In genomic region chr12:45049912-45050318, GRCh38 we compare ENCODE assay signal across 15 cellular contexts. TPM values are rescaled to one million over a fixed set of nuclear protein-coding genes. Genes with fewer than 3 reads are reported as not detected.
DNase-seq lines count a peak whose midpoint lies in the region; TF ChIP-seq lines count a peak whose summit lies in the region.
"Had no signal": no experiment of that assay in that cellular context is flagged by ENCODE, and none has a peak within 500 bp of the region (broad histone marks: within the 10 kb centered on the region; RNA-seq: fewer than 3 reads in every experiment).

No MANE protein-coding gene starts in this region.

- no peaks in the 10 kb centered on the region for H3K9me3 Mint-ChIP-seq in nephron
- H3K9me3 Mint-ChIP-seq in activated T-helper 1 cell treated with anti-CD3 and anti-CD28 coated beads, Interleukin-12 subunit alpha, Interleukin-12 subunit beta, Interleukin-2, Interleukin-4 antibody, amounts not matched to agents 30 ng/mL and 10 ng/mL and 1 ng/mL, durations not matched to agents 14 hours and 24 hours and 36 hours = no peaks in the 10 kb centered on the region
- H3K9me3 Mint-ChIP-seq: dendritic cell treated with granulocyte-macrophage colony-stimulating factor and Interleukin-4, amounts not matched to agents 40 ng/mL and 50 ng/mL, for 4 days had no signal

- H3K9ac ChIP-seq in NT2/D1 (ENCODE audit: insufficient read length, low read depth) = peak overlapping the region; percentile 79

- peaks cover 8% of the 10 kb centered on the region for H3K4me1 Mint-ChIP-seq in nephron
- no peaks in the 10 kb centered on the region for H3K4me1 Mint-ChIP-seq in activated T-helper 1 cell treated with anti-CD3 and anti-CD28 coated beads, Interleukin-12 subunit alpha, Interleukin-12 subunit beta, Interleukin-2, Interleukin-4 antibody, amounts not matched to agents 30 ng/mL and 10 ng/mL and 1 ng/mL, durations not matched to agents 14 hours and 24 hours and 36 hours (ENCODE audit: low read depth)

- no peak overlapping the region for H3K27ac Mint-ChIP-seq in nephron
- H3K27ac Mint-ChIP-seq in activated T-helper 1 cell treated with anti-CD3 and anti-CD28 coated beads, Interleukin-12 subunit alpha, Interleukin-12 subunit beta, Interleukin-2, Interleukin-4 antibody, amounts not matched to agents 30 ng/mL and 10 ng/mL and 1 ng/mL, durations not matched to agents 14 hours and 24 hours and 36 hours = no peak overlapping the region
- H3K27ac Mint-ChIP-seq: dendritic cell treated with granulocyte-macrophage colony-stimulating factor and Interleukin-4, amounts not matched to agents 40 ng/mL and 50 ng/mL, for 4 days had no signal

- H3K9me3 ChIP-seq in A673 (ENCODE audit: low read depth, low read length, poor library complexity, severe bottlenecking) = no peaks in the 10 kb centered on the region
- no peaks in the 10 kb centered on the region for H3K9me3 ChIP-seq in NT2/D1 (ENCODE audit: insufficient read depth, low read length)
- no peaks in the 10 kb centered on the region for H3K9me3 ChIP-seq in cardiac muscle cell (ENCODE audit: low read depth)
- H3K9me3 ChIP-seq: tibial nerve had no signal

- no TSS peak for BruUV-seq in A673 (replicated peaks; lab: Mats Ljungman, UMichigan)

- CTCF ChIA-PET in A673 (lab: Charles Lee) = no interaction called here

- POLR2A ChIA-PET in A673 (lab: Charles Lee; ENCODE audit: low non-redundant PET) = no interaction called here

- intact Hi-C loops in A673 (cut with micrococcal nuclease; ENCODE audit: unreplicated experiment) = no loop called here
- intact Hi-C loops in activated T-helper 1 cell treated with anti-CD3 and anti-CD28 coated beads, Interleukin-12 subunit alpha, Interleukin-12 subunit beta, Interleukin-2, Interleukin-4 antibody, amounts not matched to agents 30 ng/mL and 10 ng/mL and 1 ng/mL, durations not matched to agents 14 hours and 24 hours and 36 hours (cut with micrococcal nuclease) = no loop called here

- TF ChIP-seq CTCF in A673 (conservative IDR thresholded peaks at IDR 0.05; ENCODE audit: low read depth, low read length) (no peak), cardiac muscle cell (IDR thresholded peaks at IDR 0.05; ENCODE audit: low read depth, low read length) (no peak), nephron (IDR thresholded peaks at IDR 0.05; ENCODE audit: unreplicated experiment in 3 of 3) (no peak)

- peaks cover 89% of the 10 kb centered on the region for H3K27me3 Mint-ChIP-seq in nephron (ENCODE audit: low read depth)
- peaks cover 48% of the 10 kb centered on the region for H3K27me3 Mint-ChIP-seq in activated T-helper 1 cell treated with anti-CD3 and anti-CD28 coated beads, Interleukin-12 subunit alpha, Interleukin-12 subunit beta, Interleukin-2, Interleukin-4 antibody, amounts not matched to agents 30 ng/mL and 10 ng/mL and 1 ng/mL, durations not matched to agents 14 hours and 24 hours and 36 hours (ENCODE audit: insufficient read depth)

- H3K4me3 ChIP-seq in A673 (ENCODE audit: low read depth, low read length, poor library complexity, severe bottlenecking) (peak overlapping the region; percentile 65), NT2/D1 (ENCODE audit: insufficient read length, low read depth) (peak overlapping the region; percentile 70), cardiac muscle cell (peak overlapping the region; percentile 52)

- H3K27me3 ChIP-seq in A673 (replicated peaks; ENCODE audit: insufficient read depth, low read depth, low read length, poor library complexity) (peaks cover 6% of the 10 kb centered on the region), NT2/D1 (ENCODE audit: insufficient read depth, insufficient read length) (peaks cover 61% of the 10 kb centered on the region), cardiac muscle cell (peaks cover 97% of the 10 kb centered on the region)

- no peaks in the 10 kb centered on the region for H3K36me3 Mint-ChIP-seq in nephron (ENCODE audit: low read depth)
- H3K36me3 Mint-ChIP-seq in activated T-helper 1 cell treated with anti-CD3 and anti-CD28 coated beads, Interleukin-12 subunit alpha, Interleukin-12 subunit beta, Interleukin-2, Interleukin-4 antibody, amounts not matched to agents 30 ng/mL and 10 ng/mL and 1 ng/mL, durations not matched to agents 14 hours and 24 hours and 36 hours (ENCODE audit: low read depth) = no peaks in the 10 kb centered on the region

- H3K27ac ChIP-seq in A673 (ENCODE audit: low read depth, low read length, poor library complexity, severe bottlenecking) (no peak overlapping the region), cardiac muscle cell (no peak overlapping the region)
- H3K27ac ChIP-seq: tibial nerve had no signal

- H3K36me3 ChIP-seq in A673 (ENCODE audit: insufficient read depth, low read length, poor library complexity, severe bottlenecking) (no peaks in the 10 kb centered on the region), NT2/D1 (ENCODE audit: insufficient read depth, insufficient read length, low read length) (no peaks in the 10 kb centered on the region), cardiac muscle cell (no peaks in the 10 kb centered on the region)
- H3K36me3 ChIP-seq: tibial nerve had no signal

- H3K4me1 ChIP-seq in A673 (ENCODE audit: insufficient read depth, low read length, poor library complexity, severe bottlenecking) = peaks cover 11% of the 10 kb centered on the region
- H3K4me1 ChIP-seq in NT2/D1 (ENCODE audit: insufficient read depth, insufficient read length) = no peaks in the 10 kb centered on the region
- no peaks in the 10 kb centered on the region for H3K4me1 ChIP-seq in cardiac muscle cell (ENCODE audit: low read depth)

- DNase-seq in A673 (ENCODE audit: low spot score) = peak; percentile 6
- no peak for DNase-seq in NT2/D1 (ENCODE audit: low read depth, low spot score)
- DNase-seq in cardiac muscle cell (ENCODE audit: low read depth in 1 of 2, low spot score in 1 of 2) = peak in 1 of 2 donors; percentile 2
- DNase-seq in NCI-H2227 (lab: John Stamatoyannopoulos, UW; ENCODE audit: unreplicated experiment) = no peak
- no peak for DNase-seq in activated T-helper 1 cell treated with anti-CD3 and anti-CD28 coated beads, Interleukin-12 subunit alpha, Interleukin-12 subunit beta, Interleukin-2, Interleukin-4 antibody, amounts not matched to agents 30 ng/mL and 10 ng/mL and 1 ng/mL, durations not matched to agents 14 hours and 24 hours and 36 hours (ENCODE audit: low spot score)
- no peak for DNase-seq in iPS-NIHi11 (ENCODE audit: low spot score)
- DNase-seq in NCI-H1105 treated with DMSO at 0.1 percent for 48 hours (lab: John Stamatoyannopoulos, UW) = no peak
- DNase-seq: HCEC 1CT, SW 1271 had no signal

- H3K4me3 Mint-ChIP-seq in nephron = peak overlapping the region; percentile 85 to 95 (median 88)
- H3K4me3 Mint-ChIP-seq in activated T-helper 1 cell treated with anti-CD3 and anti-CD28 coated beads, Interleukin-12 subunit alpha, Interleukin-12 subunit beta, Interleukin-2, Interleukin-4 antibody, amounts not matched to agents 30 ng/mL and 10 ng/mL and 1 ng/mL, durations not matched to agents 14 hours and 24 hours and 36 hours = no peak overlapping the region
- H3K4me3 Mint-ChIP-seq: dendritic cell treated with granulocyte-macrophage colony-stimulating factor and Interleukin-4, amounts not matched to agents 40 ng/mL and 50 ng/mL, for 4 days had no signal

RNA-seq across cellular contexts. Expression of gene DBX2, which starts 1.0 kb away (rescaled TPM):
- total RNA-seq in A673 (2021) = 0.13 and 0.37 TPM in 2 replicates
- not detected in 2 replicates for total RNA-seq in cardiac muscle cell
- not detected in 2 replicates for polyA plus RNA-seq in cardiac muscle cell
- not detected in 2 replicates for total RNA-seq in activated T-helper 1 cell treated with anti-CD3 and anti-CD28 coated beads, Interleukin-12 subunit alpha, Interleukin-12 subunit beta, Interleukin-2, Interleukin-4 antibody, amounts not matched to agents 30 ng/mL and 10 ng/mL and 1 ng/mL, durations not matched to agents 14 hours and 24 hours and 36 hours
- total RNA-seq: liver, OCI-LY7, tibial nerve had no signal
- polyA plus RNA-seq: AG04450, liver had no signal
